ENCODE assay signal across 8 cellular contexts in the genomic region with DNA sequence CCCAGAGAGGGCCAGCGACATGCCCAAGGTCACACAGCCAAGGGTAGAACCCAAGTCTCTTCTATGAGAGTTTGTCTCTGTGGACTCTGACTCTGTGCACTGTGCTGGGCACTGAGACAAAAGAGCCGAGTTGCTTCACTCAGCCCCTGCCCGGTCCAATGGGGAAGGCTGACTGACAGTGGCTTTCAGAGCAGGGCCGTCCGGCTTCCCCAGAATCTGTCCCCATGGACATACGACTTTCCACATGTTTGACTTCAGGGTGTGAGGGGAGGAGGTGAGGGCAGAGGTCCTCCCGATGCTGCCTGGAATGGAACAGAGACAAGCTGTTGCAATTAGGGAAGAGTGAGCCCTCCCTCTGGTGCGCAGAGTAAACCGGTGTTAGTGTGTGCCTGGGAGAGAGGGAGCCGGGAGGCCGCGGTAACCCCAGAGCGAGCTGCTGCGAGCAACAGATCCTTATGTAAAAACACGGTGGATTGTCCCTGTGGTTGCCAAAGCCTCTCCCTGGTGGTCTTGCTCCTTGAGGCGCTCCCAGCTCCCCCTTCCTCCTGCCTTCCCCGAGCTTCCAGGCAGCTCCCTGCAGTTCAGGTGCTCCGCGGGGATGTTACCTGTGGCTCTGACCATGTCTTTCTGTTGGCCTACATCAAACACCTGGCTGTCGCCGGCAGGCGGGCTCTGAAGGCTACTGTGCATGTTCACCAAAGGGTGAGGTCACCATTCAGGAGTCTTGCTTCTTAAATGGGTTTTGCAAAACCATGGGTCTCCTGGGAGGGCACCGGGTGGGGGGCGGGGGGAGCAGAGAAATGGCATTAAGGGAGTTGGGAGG. TPM values are rescaled to one million over a fixed set of nuclear protein-coding genes. Genes with fewer than 3 reads are reported as not detected.
DNase-seq lines count a peak whose midpoint lies in the region; ATAC-seq and TF ChIP-seq lines count a peak whose summit lies in the region.

No MANE protein-coding gene starts in this region.

- ATAC-seq in body of pancreas (no peak), GM18498 (IDR thresholded peaks at IDR 0.05; ENCODE audit: unreplicated experiment) (no peak)

- 22 to 41% methylated on average over 21 to 24 of the region's 24 CpGs for WGBS in body of pancreas, 2 donors

- no peaks in the 10 kb centered on the region for H3K9me3 Mint-ChIP-seq in activated T-cell treated with anti-CD3 and anti-CD28 coated beads, Interleukin-2, amount 50 U/mL, for 24 hours

- TF ChIP-seq POLR2A in body of pancreas (IDR thresholded peaks at IDR 0.05), result peak in 2 of 3 donors; percentile 26 to 27

- H3K27me3 Mint-ChIP-seq in activated T-cell treated with anti-CD3 and anti-CD28 coated beads, Interleukin-2, amount 50 U/mL, for 24 hours, result peaks cover 70% of the 10 kb centered on the region

- H3K4me3 ChIP-seq in body of pancreas (peak overlapping the region; percentile 56 to 62), kidney epithelial cell (ENCODE audit: low read depth, low read length) (peak overlapping the region; percentile 60), subcutaneous abdominal adipose tissue (ENCODE audit: low read depth in 1 of 5, low read length in 5 of 5) (peak overlapping the region; percentile 58 to 93 (median 83))

- H3K27me3 ChIP-seq in body of pancreas (no peaks in the 10 kb centered on the region), kidney epithelial cell (ENCODE audit: control insufficient read depth, insufficient read depth, low read length) (no peaks in the 10 kb centered on the region), subcutaneous abdominal adipose tissue (ENCODE audit: control insufficient read depth in 5 of 5, insufficient read depth in 4 of 5, low read length in 5 of 5) (no peaks in the 10 kb centered on the region)

- no peak overlapping the region for H3K27ac Mint-ChIP-seq in activated T-cell treated with anti-CD3 and anti-CD28 coated beads, Interleukin-2, amount 50 U/mL, for 24 hours

- peak overlapping the region; percentile 67 to 94 (median 89) for H3K9ac ChIP-seq in subcutaneous abdominal adipose tissue (ENCODE audit: low read length in 5 of 5)

- H3K4me1 ChIP-seq in body of pancreas, result peaks cover 48% of the 10 kb centered on the region
- peaks cover 23 to 68% (median 62%) of the 10 kb centered on the region in 5 donors for H3K4me1 ChIP-seq in subcutaneous abdominal adipose tissue (ENCODE audit: control insufficient read depth in 5 of 5, insufficient read depth in 5 of 5, low read length in 5 of 5)

- TF ChIP-seq CTCF in body of pancreas (IDR thresholded peaks at IDR 0.05), result no peak
- TF ChIP-seq CTCF in kidney epithelial cell (IDR thresholded peaks at IDR 0.05; ENCODE audit: insufficient read depth, low read length, poor library complexity, severe bottlenecking), result no peak

- H3K9me3 ChIP-seq in body of pancreas, result no peaks in the 10 kb centered on the region
- H3K9me3 ChIP-seq in subcutaneous abdominal adipose tissue (ENCODE audit: control insufficient read depth in 5 of 5, low read length in 5 of 5), result no peaks in the 10 kb centered on the region

- DNase-seq in activated T-cell treated with anti-CD3 and anti-CD28 coated beads, Interleukin-2, amount 50 U/mL, for 24 hours, result peak; percentile 33
- DNase-seq in activated T-cell treated with anti-CD3 and anti-CD28 coated beads, Interleukin-2, amount 50 U/mL, for 1 hour, result no peak
- peak in 3 of 4 donors; percentile 31 to 64 (median 48) for DNase-seq in body of pancreas
- no peak for DNase-seq in kidney epithelial cell (ENCODE audit: low read depth)
- DNase-seq in DMS 273 (lab: John Stamatoyannopoulos, UW; ENCODE audit: unreplicated experiment), result no peak
- DNase-seq in DMS79 treated with DMSO at 0.1 percent for 48 hours (lab: John Stamatoyannopoulos, UW), result no peak

- no peaks in the 10 kb centered on the region for H3K36me3 Mint-ChIP-seq in activated T-cell treated with anti-CD3 and anti-CD28 coated beads, Interleukin-2, amount 50 U/mL, for 24 hours (ENCODE audit: low read depth)

- intact Hi-C loops in body of pancreas (cut with DNase I), result no loop called here

- no peaks in the 10 kb centered on the region for H3K4me1 Mint-ChIP-seq in activated T-cell treated with anti-CD3 and anti-CD28 coated beads, Interleukin-2, amount 50 U/mL, for 24 hours (ENCODE audit: low read depth)

- H3K36me3 ChIP-seq in body of pancreas (replicated peaks in 1 of 2; ENCODE audit: insufficient read depth in 1 of 2, low read depth in 2 of 2) (no peaks in the 10 kb centered on the region), kidney epithelial cell (ENCODE audit: control insufficient read depth, insufficient read depth, low read length) (no peaks in the 10 kb centered on the region), subcutaneous abdominal adipose tissue (ENCODE audit: control insufficient read depth in 5 of 5, insufficient read depth in 5 of 5, low read length in 5 of 5) (peaks cover 0 to 5% (median 2%) of the 10 kb centered on the region in 5 donors)

- H3K4me3 Mint-ChIP-seq in activated T-cell treated with anti-CD3 and anti-CD28 coated beads, Interleukin-2, amount 50 U/mL, for 24 hours, result peak overlapping the region; percentile 45

- H3K27ac ChIP-seq in body of pancreas (peak overlapping the region; percentile 70 to 90 (median 82)), subcutaneous abdominal adipose tissue (ENCODE audit: low read depth, low read length) (peak overlapping the region; percentile 94)

RNA-seq across cellular contexts. Expression of a gene that starts 0.7 kb away (rescaled TPM):
- total RNA-seq in body of pancreas (10 to 100 TPM; 15.0 to 20.1 TPM), kidney epithelial cell (40.6 and 50.2 TPM in 2 replicates)

Comparison
In these comparisons a context has a peak if more than half of its experiments do, and no peak if none do; other contexts are left out.
1. DNase-seq: peak in activated T-cell treated with anti-CD3 and anti-CD28 coated beads, Interleukin-2, amount 50 U/mL, for 24 hours (single experiment) and body of pancreas (3 of 4); none in activated T-cell treated with anti-CD3 and anti-CD28 coated beads, Interleukin-2, amount 50 U/mL, for 1 hour (single experiment), kidney epithelial cell (single experiment), DMS 273 (single experiment) and DMS79 treated with DMSO at 0.1 percent for 48 hours (single experiment).
2. Peak in every context shown above with its lines, with median percentiles within 50 percentile points of each other: H3K4me3 ChIP-seq.